In genomic region chr2:70551156-70551555, GRCh38 we compare ENCODE assay signal across 1 cellular context.
TF ChIP-seq lines count a peak whose summit lies in the region.

No MANE protein-coding gene starts in this region.

TF ChIP-seq in K562, 482 proteins besides CTCF, POLR2A, EP300 and RAD21:
- TF ChIP-seq ZNF398 (CRISPR knock-in tag; IDR thresholded peaks at IDR 0.05) (no peak), RBM25 (IDR thresholded peaks at IDR 0.05; ENCODE audit: low read depth, low read length, severe bottlenecking) (peak; percentile 21)
